8 cellular contexts compared by ENCODE assay signal in genomic region chr10:127243490-127244272, GRCh38. TPM values are rescaled to one million over a fixed set of nuclear protein-coding genes. Genes with fewer than 3 reads are reported as not detected.
A peak's percentile ranks its signal among the peaks of the same experiment; 100 is the strongest.
DNase-seq lines count a peak whose midpoint lies in the region; ATAC-seq, FAIRE-seq and TF ChIP-seq lines count a peak whose summit lies in the region.

No MANE protein-coding gene starts in this region.

- intact Hi-C loops in HepG2 (cut with micrococcal nuclease; ENCODE audit: unreplicated experiment): loop anchor here (1.0 to 5.0 kb wide), 3 partner anchors 57 to 334 kb away; no protein-coding TSS in a partner anchor

- H2AFZ ChIP-seq in HepG2 (ENCODE audit: low read length): no peak overlapping the region

- no peak overlapping the region for H3K4me2 ChIP-seq in HepG2 (ENCODE audit: low read depth, low read length)

- in situ Hi-C loops in HepG2 (cut with HindIII; ENCODE audit: extremely low pct_ligation_motif_present, low pct_unique_long_range_greater_than_20kb): loop anchor here (5.0 to 25.0 kb wide), 2 partner anchors 114 to 619 kb away; no protein-coding TSS in a partner anchor

- POLR2A ChIA-PET in HepG2 (lab: Yijun Ruan, JAX): interaction anchor here (1.1 kb wide), 1 partner anchor 57 kb away, joined by 4 read pairs; no protein-coding TSS in a partner anchor

- BruUV-seq in HepG2 (replicated peaks; lab: Mats Ljungman, UMichigan): no TSS peak

- no peaks in the 10 kb centered on the region for H3K27me3 ChIP-seq in HepG2 (ENCODE audit: control insufficient read depth in 1 of 2, insufficient read depth in 2 of 2, low read length in 2 of 2)

- H3K36me3 ChIP-seq in HepG2 (replicated peaks in 1 of 2; ENCODE audit: control insufficient read depth in 1 of 2, insufficient read depth in 2 of 2, low read length in 2 of 2): peaks cover 0 to 6% of the 10 kb centered on the region in 2 experiments; a peak in 3 of 5 replicates

- TF ChIP-seq CTCF in HepG2 (CRISPR knock-in tag; IDR thresholded peaks at IDR 0.05): peak; percentile 72

- CTCF ChIA-PET in HepG2 (lab: Yijun Ruan, JAX; ENCODE audit: low intra/inter-chr PET ratio, low total read pairs): interaction anchor here (1.3 kb wide), 1 partner anchor 112 kb away, joined by 4 read pairs; no protein-coding TSS in a partner anchor

- ATAC-seq in HepG2 (peak; percentile 96), GM18519 (IDR thresholded peaks at IDR 0.05; ENCODE audit: low FRiP score, unreplicated experiment) (no peak), GM18873 (IDR thresholded peaks at IDR 0.05; ENCODE audit: low FRiP score, unreplicated experiment) (no peak)

- peak; percentile 56 for DNase-seq in activated CD8-positive, alpha-beta memory T cell treated with anti-CD3 and anti-CD28 coated beads, Interleukin-2, amount 50 U/mL, for 48 hours
- no peak for DNase-seq in activated CD8-positive, alpha-beta memory T cell treated with anti-CD3 and anti-CD28 coated beads for 24 hours
- DNase-seq in NCI-H82 treated with DMSO at 0.1 percent for 48 hours (lab: John Stamatoyannopoulos, UW; ENCODE audit: unreplicated experiment) (peak; percentile 54), astrocyte of the hippocampus (ENCODE audit: low read depth, low spot score) (peak; percentile 36), HepG2 (ENCODE audit: low spot score) (peak; percentile 46), T-helper 9 cell (no peak)

- no peaks in the 10 kb centered on the region for H3K9me3 ChIP-seq in HepG2 (ENCODE audit: low read length)

- TF ChIP-seq EP300 in HepG2 (IDR thresholded peaks at IDR 0.05; ENCODE audit: low read depth in 2 of 2, low read length in 2 of 2) (no peak), HepG2 (CRISPR knock-in tag; IDR thresholded peaks at IDR 0.05; ENCODE audit: borderline replicate concordance) (no peak)

- no peak overlapping the region for H3K4me3 ChIP-seq in HepG2 (replicated peaks in 1 of 3; ENCODE audit: insufficient read depth in 1 of 3, low read depth in 2 of 3, low read length in 3 of 3)

- no peak for FAIRE-seq in HepG2 (lab: Jason Lieb, UNC)

- no peaks in the 10 kb centered on the region for H3K4me1 ChIP-seq in HepG2 (ENCODE audit: insufficient read depth, low read length)

- H3K9ac ChIP-seq in HepG2 (ENCODE audit: insufficient read depth, low read depth, low read length): no peak overlapping the region

- no peak overlapping the region for H3K27ac ChIP-seq in HepG2 (ENCODE audit: extremely low read length, insufficient read depth, low read length)

- no peaks in the 10 kb centered on the region for H3K79me2 ChIP-seq in HepG2 (ENCODE audit: insufficient read depth, low read length)

- WGBS in HepG2 (ENCODE audit: low lambda C conversion rate): 36% methylated on average over 4 of the region's 4 CpGs

- H4K20me1 ChIP-seq in HepG2 (ENCODE audit: insufficient read depth, low read length): no peaks in the 10 kb centered on the region

- TF ChIP-seq RAD21 in HepG2 (CRISPR knock-in tag; IDR thresholded peaks at IDR 0.05): peak; percentile 71; the same call in 1 of the 2 replicates

- no peak for TF ChIP-seq POLR2A in HepG2 (IDR thresholded peaks at IDR 0.05; ENCODE audit: insufficient read depth in 1 of 2, low read depth in 2 of 2, low read length in 2 of 2)

TF ChIP-seq in HepG2, 621 proteins besides CTCF, POLR2A, EP300 and RAD21:
- TF ChIP-seq ATF7 (IDR thresholded peaks at IDR 0.05): peak; percentile 6; the same call in 1 of the 2 replicates
- no peak for TF ChIP-seq ATF7 (CRISPR knock-in tag; IDR thresholded peaks at IDR 0.05)
- TF ChIP-seq CEBPB (IDR thresholded peaks at IDR 0.05; ENCODE audit: borderline replicate concordance, low read depth, low read length): peak; percentile 74; the same call in 1 of the 2 replicates
- TF ChIP-seq NFE2L1 (CRISPR knock-in tag; IDR thresholded peaks at IDR 0.05; ENCODE audit: borderline replicate concordance): no peak
- no peak for TF ChIP-seq ZNF326 (CRISPR knock-in tag; IDR thresholded peaks at IDR 0.05; ENCODE audit: borderline replicate concordance)
- no peak for TF ChIP-seq ARHGAP35 (CRISPR knock-in tag; IDR thresholded peaks at IDR 0.05; ENCODE audit: borderline replicate concordance)
- no peak for TF ChIP-seq ZSCAN12 (CRISPR knock-in tag; IDR thresholded peaks at IDR 0.05)
- TF ChIP-seq MYNN (CRISPR knock-in tag; IDR thresholded peaks at IDR 0.05; ENCODE audit: low read depth): no peak
- TF ChIP-seq STAG1 (CRISPR knock-in tag; IDR thresholded peaks at IDR 0.05): peak; percentile 75
- TF ChIP-seq MIXL1 (CRISPR knock-in tag; IDR thresholded peaks at IDR 0.05): 0 out of 2 replicates have a peak, but pooled peaks have one; percentile 9
- TF ChIP-seq ZNF331 (CRISPR knock-in tag; IDR thresholded peaks at IDR 0.05): no peak
- TF ChIP-seq SMC3 (IDR thresholded peaks at IDR 0.05; ENCODE audit: low read length): peak; percentile 77
- TF ChIP-seq ZNF577 (CRISPR knock-in tag; IDR thresholded peaks at IDR 0.05; ENCODE audit: borderline replicate concordance, low read depth): no peak
- no peak for TF ChIP-seq SATB2 (CRISPR knock-in tag; IDR thresholded peaks at IDR 0.05)
- peak; percentile 44 for TF ChIP-seq XRCC5 (optimal IDR thresholded peaks at IDR 0.05; ENCODE audit: low read length)
- TF ChIP-seq RERE (CRISPR knock-in tag; IDR thresholded peaks at IDR 0.05; ENCODE audit: low read depth): no peak

RNA-seq across cellular contexts. Expression of gene INSYN2A, which starts 47.3 kb away (rescaled TPM):
- total RNA-seq in HepG2 (2016; rRNA removed; fragmentation: Illumina TruSeq; extraction: Trizol): not detected in 2 replicates
- total RNA-seq in HepG2 (2016; cell fraction: cytosol; rRNA removed; fragmentation: Illumina TruSeq; extraction: Trizol; ENCODE audit: low read depth): not detected in 2 replicates
- total RNA-seq in HepG2 (2016; cell fraction: insoluble cytoplasmic fraction; rRNA removed; fragmentation: Illumina TruSeq; extraction: Trizol): not detected in 2 replicates
- not detected in 2 replicates for total RNA-seq in HepG2 (2016; cell fraction: membrane; rRNA removed; fragmentation: Illumina TruSeq; extraction: Trizol)
- not detected in 2 replicates for total RNA-seq in HepG2 (2016; cell fraction: nucleus; rRNA removed; fragmentation: Illumina TruSeq; extraction: Trizol)
- not detected in 2 replicates for polyA plus RNA-seq in HepG2 (2011; rRNA removed)
- polyA plus RNA-seq in HepG2 (2011; cell fraction: cytosol; rRNA removed): not detected in 2 replicates
- not detected in 2 replicates for polyA plus RNA-seq in HepG2 (2011; cell fraction: nucleus; rRNA removed)
- not detected in 2 replicates for polyA plus RNA-seq in HepG2 (2012)
- polyA plus RNA-seq in HepG2 (2016; cell fraction: cytosol; fragmentation: Illumina TruSeq; extraction: Trizol; ENCODE audit: low read depth): not detected in 2 replicates
- not detected in 2 replicates for polyA plus RNA-seq in HepG2 (2016; cell fraction: insoluble cytoplasmic fraction; fragmentation: Illumina TruSeq; extraction: Trizol; ENCODE audit: low read depth)
- polyA plus RNA-seq in HepG2 (2016; cell fraction: membrane; fragmentation: Illumina TruSeq; extraction: Trizol; ENCODE audit: low read depth): not detected in 2 replicates
- polyA plus RNA-seq in HepG2 (2016; cell fraction: nucleus; fragmentation: Illumina TruSeq; extraction: Trizol; ENCODE audit: insufficient read depth, low read depth): not detected in 2 replicates
- polyA minus RNA-seq in HepG2 (2011; rRNA and poly(A)+ RNA removed; ENCODE audit: low replicate concordance): not detected in 2 replicates
- polyA minus RNA-seq in HepG2 (2011; cell fraction: cytosol; rRNA and poly(A)+ RNA removed): not detected in 2 replicates
- polyA minus RNA-seq in HepG2 (2011; cell fraction: nucleus; rRNA and poly(A)+ RNA removed): not detected in 2 replicates

Comparison
In these comparisons a context has a peak if more than half of its experiments do, and no peak if none do; other contexts are left out.
1. DNase-seq: peak in activated CD8-positive, alpha-beta memory T cell treated with anti-CD3 and anti-CD28 coated beads, Interleukin-2, amount 50 U/mL, for 48 hours (single experiment), NCI-H82 treated with DMSO at 0.1 percent for 48 hours (single experiment), astrocyte of the hippocampus (single experiment) and HepG2 (single experiment); none in activated CD8-positive, alpha-beta memory T cell treated with anti-CD3 and anti-CD28 coated beads for 24 hours (single experiment) and T-helper 9 cell (single experiment).